Comparison of ENCODE assay signal across 8 cellular contexts in the genomic region with DNA sequence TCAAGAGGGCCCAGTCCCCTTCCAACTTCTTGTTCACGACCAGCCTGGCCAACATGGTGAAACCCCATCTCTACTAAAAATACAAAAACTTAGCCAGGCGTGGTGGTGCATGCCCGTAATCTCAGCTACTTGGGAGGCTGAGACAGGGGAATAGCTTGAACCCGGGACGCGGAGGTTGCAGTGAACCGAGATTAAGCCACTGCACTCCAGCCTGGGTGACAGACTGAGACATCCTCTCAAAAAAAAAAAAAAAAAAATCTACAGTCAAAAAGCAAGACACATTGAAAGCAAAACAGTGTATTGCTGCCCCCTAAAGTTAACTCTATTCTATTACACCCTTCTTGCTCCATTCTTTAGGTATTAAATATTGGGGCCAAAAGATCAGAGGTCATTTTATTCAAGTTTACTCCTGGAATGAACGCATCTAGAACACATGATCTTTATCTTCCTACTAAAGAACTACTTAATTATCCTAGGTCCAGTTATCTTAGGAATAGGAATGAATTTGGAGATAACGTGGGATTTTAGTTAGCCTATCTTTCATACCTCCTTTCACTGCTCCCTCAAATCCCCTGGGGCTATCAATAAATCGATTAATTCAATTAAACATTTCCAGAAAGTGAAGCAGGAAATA. TPM values are rescaled to one million over a fixed set of nuclear protein-coding genes. Genes with fewer than 3 reads are reported as not detected.
DNase-seq lines count a peak whose midpoint lies in the region; ATAC-seq and TF ChIP-seq lines count a peak whose summit lies in the region.

No MANE protein-coding gene starts in this region.

- H3K4me3 Mint-ChIP-seq in naive B cell, result peak overlapping the region; percentile 70 to 99 (median 98)

- 0 out of 2 replicates have a peak, but pooled peaks have one; percentile 15 for TF ChIP-seq CTCF in GM12875 (IDR thresholded peaks at IDR 0.05; ENCODE audit: borderline replicate concordance, insufficient read depth, low read depth, low read length)

- no peaks in the 10 kb centered on the region for H3K27me3 Mint-ChIP-seq in naive B cell

- no peaks in the 10 kb centered on the region for H3K27me3 ChIP-seq in BLaER1 treated with 17β-estradiol and CSF1 and Interleukin-3, amounts not matched to agents 10 nM and 100 nM

- H3K4me3 ChIP-seq in BLaER1 treated with 17β-estradiol and CSF1 and Interleukin-3, amounts not matched to agents 10 nM and 100 nM, result peak overlapping the region; percentile 84 to 96 (median 92); a peak in 17 of 20 replicates
- H3K4me3 ChIP-seq in GM12875 (ENCODE audit: low read depth, low read length), result peak overlapping the region; percentile 34

- peaks cover 10 to 18% of the 10 kb centered on the region in 2 donors for H3K36me3 Mint-ChIP-seq in naive B cell

- no peaks in the 10 kb centered on the region for H3K9me3 ChIP-seq in BLaER1 treated with 17β-estradiol and CSF1 and Interleukin-3, amounts not matched to agents 10 nM and 100 nM (replicated peaks in 1 of 11)

- peak overlapping the region in 5 of 6 donors; percentile 59 to 100 (median 88) for H3K27ac Mint-ChIP-seq in naive B cell

- peaks cover 26 to 51% (median 49%) of the 10 kb centered on the region in 3 donors for H3K4me1 Mint-ChIP-seq in naive B cell

- H3K4me2 ChIP-seq in BLaER1 treated with 17β-estradiol and CSF1 and Interleukin-3, amounts not matched to agents 10 nM and 100 nM, result peak overlapping the region; percentile 79 to 98 (median 88)

- peak overlapping the region; percentile 4 to 95 (median 92); a peak in 17 of 22 replicates for H3K9ac ChIP-seq in BLaER1 treated with 17β-estradiol and CSF1 and Interleukin-3, amounts not matched to agents 10 nM and 100 nM

- H3K27ac ChIP-seq in BLaER1 treated with 17β-estradiol and CSF1 and Interleukin-3, amounts not matched to agents 10 nM and 100 nM, result peak overlapping the region in 1 of 11 experiments; percentile 2; a peak in 1 of 22 replicates

- H3K4me1 ChIP-seq in BLaER1 treated with 17β-estradiol and CSF1 and Interleukin-3, amounts not matched to agents 10 nM and 100 nM, result peaks cover 28 to 51% (median 39%) of the 10 kb centered on the region in 10 experiments

- no peaks in the 10 kb centered on the region for H3K9me3 Mint-ChIP-seq in naive B cell

- no peak for ATAC-seq in naive B cell (ENCODE audit: low read depth in 2 of 2)

- DNase-seq in HuH-7 (ENCODE audit: low spot score) (peak; percentile 39), SHP77 treated with DMSO at 0.1 percent for 48 hours (lab: John Stamatoyannopoulos, UW) (peak; percentile 17), dedifferentiated amniotic fluid mesenchymal stem cell (ENCODE audit: extremely low spot score) (peak; percentile 56), naive B cell (peak; percentile 59), COR-L47 (lab: John Stamatoyannopoulos, UW) (no peak)
- no peak for DNase-seq in effector CD8-positive, alpha-beta T cell (lab: John Stamatoyannopoulos, UW)

- H4K20me1 ChIP-seq in BLaER1 treated with 17β-estradiol and CSF1 and Interleukin-3, amounts not matched to agents 10 nM and 100 nM, result peaks cover 29 to 76% (median 53%) of the 10 kb centered on the region in 11 experiments; a peak in 21 of 22 replicates

- H3K36me3 ChIP-seq in BLaER1 treated with 17β-estradiol and CSF1 and Interleukin-3, amounts not matched to agents 10 nM and 100 nM, result peaks cover 37 to 48% (median 43%) of the 10 kb centered on the region in 11 experiments

RNA-seq across cellular contexts. Expression of a gene that starts 2.4 kb away (rescaled TPM):
- 100 to 1,000 TPM; 107 to 181 (median 139) TPM for polyA plus RNA-seq in naive B cell (ENCODE audit: low read depth in 6 of 6)

RNA-seq across cellular contexts. Expression of a gene that starts 2.7 kb away (rescaled TPM):
- 100 to 1,000 TPM in 1 of 6 donors, 10 to 100 TPM in 5; 57.5 to 102 (median 68.4) TPM for polyA plus RNA-seq in naive B cell (ENCODE audit: low read depth in 6 of 6)

RNA-seq across cellular contexts. Expression of a gene that starts 22.5 kb away (rescaled TPM):
- under 1 TPM in 1 of 6 donors, not detected in 5; 0.16 TPM for polyA plus RNA-seq in naive B cell (ENCODE audit: low read depth in 6 of 6)

Comparison
In these comparisons a context has a peak if more than half of its experiments do, and no peak if none do; other contexts are left out.
1. DNase-seq: peak in HuH-7 (single experiment), SHP77 treated with DMSO at 0.1 percent for 48 hours (single experiment), dedifferentiated amniotic fluid mesenchymal stem cell (single experiment) and naive B cell (single experiment); none in COR-L47 (single experiment) and effector CD8-positive, alpha-beta T cell (single experiment).